In genomic region chr4:97662133-97662532, GRCh38 we compare ENCODE assay signal across 35 cellular contexts.
"Had no signal": no experiment of that assay in that cellular context is flagged by ENCODE, and none has a peak within 500 bp of the region (broad histone marks: within the 10 kb centered on the region; RNA-seq: fewer than 3 reads in every experiment).

No MANE protein-coding gene starts in this region.

- H3K9me3 ChIP-seq: adrenal gland, gastrocnemius medialis had no signal

- ATAC-seq: activated CD4-positive, alpha-beta T cell treated with anti-CD3 and anti-CD28 coated beads for 36 hours; activated CD8-positive, alpha-beta T cell treated with anti-CD3 and anti-CD28 coated beads, Interleukin-2, amount 10 ng/mL, durations not matched to agents 7 days and 5 days; activated T-cell treated with anti-CD3 and anti-CD28 coated beads, Interleukin-2, amount 50 U/mL, for 4 hours; activated T-helper 17 cell treated with anti-CD3 and anti-CD28 coated beads, Interleukin-2, amount 50 U/mL, for 72 hours; body of pancreas; effector memory CD8-positive, alpha-beta T cell; gastrocnemius medialis; heart right ventricle; T-helper 17 cell had no signal

- H3K4me1 Mint-ChIP-seq: activated CD4-positive, alpha-beta T cell treated with anti-CD3 and anti-CD28 coated beads for 36 hours; activated CD4-positive, alpha-beta T cell treated with anti-CD3 and anti-CD28 coated beads, Interleukin-2, amount 10 ng/mL, durations not matched to agents 24 days and 14 days; activated T-helper 17 cell treated with anti-CD3 and anti-CD28 coated beads, Interleukin-2, amount 50 U/mL, for 72 hours; central memory CD8-positive, alpha-beta T cell; T-helper 17 cell had no signal

- H3K4me2 ChIP-seq: hepatocyte had no signal

- H3K9me3 Mint-ChIP-seq: activated CD4-positive, alpha-beta T cell treated with anti-CD3 and anti-CD28 coated beads, Interleukin-2, amount 10 ng/mL, durations not matched to agents 24 days and 14 days had no signal

- H3K27me3 ChIP-seq: adrenal gland, body of pancreas, cardiac muscle cell, dorsolateral prefrontal cortex, esophagus squamous epithelium, gastrocnemius medialis, heart right ventricle, hepatocyte had no signal

- H3K27ac ChIP-seq: adrenal gland, body of pancreas, cardiac muscle cell, coronary artery, dorsolateral prefrontal cortex, esophagus squamous epithelium, gastrocnemius medialis, heart right ventricle, hepatocyte had no signal

- H3K79me2 ChIP-seq: hepatocyte had no signal

- H3K4me3 Mint-ChIP-seq: activated CD4-positive, alpha-beta memory T cell treated with anti-CD3 and anti-CD28 coated beads for 36 hours; activated CD4-positive, alpha-beta T cell treated with anti-CD3 and anti-CD28 coated beads for 36 hours; activated CD4-positive, alpha-beta T cell treated with anti-CD3 and anti-CD28 coated beads, Interleukin-2, amount 10 ng/mL, durations not matched to agents 24 days and 14 days; activated CD8-positive, alpha-beta T cell treated with anti-CD3 and anti-CD28 coated beads, Interleukin-2, amount 10 ng/mL, durations not matched to agents 7 days and 5 days; activated naive CD8-positive, alpha-beta T cell; activated T-cell treated with anti-CD3 and anti-CD28 coated beads, Interleukin-2, amount 50 U/mL, for 4 hours; activated T-helper 17 cell treated with anti-CD3 and anti-CD28 coated beads, Interleukin-2, amount 50 U/mL, for 72 hours; central memory CD8-positive, alpha-beta T cell; dendritic cell treated with granulocyte-macrophage colony-stimulating factor and Interleukin-4, amounts not matched to agents 40 ng/mL and 50 ng/mL, for 4 days; effector memory CD8-positive, alpha-beta T cell; T-helper 17 cell; T-helper 2 cell treated with Interferon-gamma antibody and Interleukin-4, amounts not matched to agents 5 μg/mL and 100 μg/mL, for 36 hours had no signal

- H3K36me3 ChIP-seq: adrenal gland, cardiac muscle cell, esophagus squamous epithelium, gastrocnemius medialis, heart right ventricle had no signal

- H3K27me3 Mint-ChIP-seq: activated CD4-positive, alpha-beta memory T cell treated with anti-CD3 and anti-CD28 coated beads for 36 hours; activated CD4-positive, alpha-beta T cell treated with anti-CD3 and anti-CD28 coated beads for 36 hours; activated CD4-positive, alpha-beta T cell treated with anti-CD3 and anti-CD28 coated beads, Interleukin-2, amount 10 ng/mL, durations not matched to agents 24 days and 14 days; activated naive CD8-positive, alpha-beta T cell; activated T-helper 17 cell treated with anti-CD3 and anti-CD28 coated beads, Interleukin-2, amount 50 U/mL, for 72 hours; central memory CD8-positive, alpha-beta T cell; dendritic cell treated with granulocyte-macrophage colony-stimulating factor and Interleukin-4, amounts not matched to agents 40 ng/mL and 50 ng/mL, for 4 days; effector memory CD8-positive, alpha-beta T cell; T-helper 17 cell had no signal

- H3K4me1 ChIP-seq: adrenal gland, body of pancreas, esophagus squamous epithelium, gastrocnemius medialis, heart right ventricle had no signal

- H3K36me3 Mint-ChIP-seq: activated CD4-positive, alpha-beta memory T cell treated with anti-CD3 and anti-CD28 coated beads for 36 hours; activated naive CD8-positive, alpha-beta T cell had no signal

- DNase-seq: activated CD4-positive, alpha-beta memory T cell treated with anti-CD3 and anti-CD28 coated beads for 36 hours; activated CD4-positive, alpha-beta T cell treated with anti-CD3 and anti-CD28 coated beads for 36 hours; activated CD4-positive, alpha-beta T cell treated with anti-CD3 and anti-CD28 coated beads, Interleukin-2, amount 10 ng/mL, durations not matched to agents 24 days and 14 days; activated CD4-positive, CD25-positive, alpha-beta regulatory T cell; activated CD4-positive, CD25-positive, alpha-beta regulatory T cell treated with anti-CD3 and anti-CD28 coated beads, Interleukin-2, amount 50 U/mL, for 72 hours; activated CD8-positive, alpha-beta memory T cell treated with anti-CD3 and anti-CD28 coated beads, Interleukin-2, amount 50 U/mL, for 48 hours; activated CD8-positive, alpha-beta T cell treated with anti-CD3 and anti-CD28 coated beads, Interleukin-2, amount 10 ng/mL, durations not matched to agents 7 days and 5 days; activated effector memory CD4-positive, alpha-beta T cell treated with Interleukin-2 at 50 U/mL for 16 hours; activated gamma-delta T cell treated with Interleukin-2 at 50 U/mL for 16 hours; activated naive CD4-positive, alpha-beta T cell treated with anti-CD3 and anti-CD28 coated beads, Interleukin-2, amount 50 U/mL, for 16 hours; activated naive CD4-positive, alpha-beta T cell treated with Interleukin-2 at 50 U/mL for 16 hours; activated T-cell treated with anti-CD3 and anti-CD28 coated beads for 4 hours; activated T-cell treated with anti-CD3 and anti-CD28 coated beads, Interleukin-2, amount 50 U/mL, for 4 hours; adrenal gland; amygdala; aorta; body of pancreas; dorsolateral prefrontal cortex; effector memory CD8-positive, alpha-beta T cell; esophagus squamous epithelium; foreskin fibroblast; gastrocnemius medialis; glutamatergic neuron; heart right ventricle; T-helper 1 cell; T-helper 17 cell; T1000 had no signal

- H3K27ac Mint-ChIP-seq: activated CD4-positive, alpha-beta memory T cell treated with anti-CD3 and anti-CD28 coated beads for 36 hours; activated CD4-positive, alpha-beta T cell treated with anti-CD3 and anti-CD28 coated beads for 36 hours; activated CD4-positive, alpha-beta T cell treated with anti-CD3 and anti-CD28 coated beads, Interleukin-2, amount 10 ng/mL, durations not matched to agents 24 days and 14 days; activated CD8-positive, alpha-beta T cell treated with anti-CD3 and anti-CD28 coated beads, Interleukin-2, amount 10 ng/mL, durations not matched to agents 7 days and 5 days; activated naive CD8-positive, alpha-beta T cell; activated T-helper 17 cell treated with anti-CD3 and anti-CD28 coated beads, Interleukin-2, amount 50 U/mL, for 72 hours; dendritic cell treated with granulocyte-macrophage colony-stimulating factor and Interleukin-4, amounts not matched to agents 40 ng/mL and 50 ng/mL, for 4 days; effector memory CD8-positive, alpha-beta T cell; T-helper 17 cell; T-helper 2 cell treated with Interferon-gamma antibody and Interleukin-4, amounts not matched to agents 5 μg/mL and 100 μg/mL, for 36 hours had no signal

- H2AFZ ChIP-seq: hepatocyte had no signal

- H3K4me3 ChIP-seq: adrenal gland, body of pancreas, cardiac muscle cell, coronary artery, dorsolateral prefrontal cortex, esophagus squamous epithelium, gastrocnemius medialis, heart right ventricle, hepatocyte had no signal
